Comparison of ENCODE assay signal across 23 cellular contexts in the genomic region with DNA sequence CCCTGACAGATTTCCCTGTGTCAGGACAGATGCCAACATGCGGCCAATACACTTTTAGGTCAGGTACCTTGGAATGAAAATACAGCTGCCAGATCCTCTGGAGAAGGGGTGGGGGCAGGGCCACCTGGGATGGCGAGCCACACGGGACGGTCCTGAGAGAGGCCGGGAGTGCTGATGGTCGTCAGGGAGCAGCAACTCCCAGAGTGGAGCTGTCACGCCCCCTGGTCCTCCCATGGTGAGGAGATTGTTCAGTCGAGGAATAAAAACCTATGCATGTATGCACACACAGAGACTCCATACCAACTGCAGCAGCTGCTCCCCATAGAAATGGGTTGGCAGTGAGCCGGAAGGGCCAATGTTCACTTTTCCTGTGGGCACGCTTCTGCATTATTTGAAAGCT. TPM values are rescaled to one million over a fixed set of nuclear protein-coding genes. Genes with fewer than 3 reads are reported as not detected.
DNase-seq lines count a peak whose midpoint lies in the region; ATAC-seq and TF ChIP-seq lines count a peak whose summit lies in the region.
"Had no signal": no experiment of that assay in that cellular context is flagged by ENCODE, and none has a peak within 500 bp of the region (broad histone marks: within the 10 kb centered on the region; RNA-seq: fewer than 3 reads in every experiment).

No MANE protein-coding gene starts in this region.

- no peak for TF ChIP-seq CTCF in MM.1S (IDR thresholded peaks at IDR 0.05; ENCODE audit: low read length)
- no peak for TF ChIP-seq CTCF in dorsolateral prefrontal cortex (IDR thresholded peaks at IDR 0.05 in 54 of 56, conservative IDR thresholded peaks at IDR 0.05 in 2 of 56; ENCODE audit: low read depth in 1 of 56, partially characterized antibody in 56 of 56)
- no peak for TF ChIP-seq CTCF in smooth muscle cell (IDR thresholded peaks at IDR 0.05; ENCODE audit: borderline replicate concordance, insufficient read depth, poor library complexity, severe bottlenecking)

- H3K79me2 ChIP-seq in MM.1S (ENCODE audit: low read length) (no peaks in the 10 kb centered on the region), smooth muscle cell (ENCODE audit: low read depth) (no peaks in the 10 kb centered on the region)

- H3K4me3 Mint-ChIP-seq in CD4-positive, CD25-positive, alpha-beta regulatory T cell: peak overlapping the region in 2 of 4 donors; percentile 38 to 58
- H3K4me3 Mint-ChIP-seq: activated CD4-positive, alpha-beta T cell treated with anti-CD3 and anti-CD28 coated beads, Interleukin-2, amount 10 ng/mL, durations not matched to agents 7 days and 5 days; activated T-helper 1 cell treated with anti-CD3 and anti-CD28 coated beads, Interleukin-12 subunit alpha, Interleukin-12 subunit beta, Interleukin-2, Interleukin-4 antibody, amounts not matched to agents 30 ng/mL and 10 ng/mL and 1 ng/mL, durations not matched to agents 14 hours and 24 hours and 36 hours; immature natural killer cell had no signal

- WGBS in smooth muscle cell (ENCODE audit: low lambda C conversion rate): 84% methylated on average over 10 of the region's 10 CpGs

- H3K4me2 ChIP-seq in MM.1S (ENCODE audit: low read depth, low read length): peak overlapping the region; percentile 45
- H3K4me2 ChIP-seq in smooth muscle cell: no peak overlapping the region

- peaks cover 12% of the 10 kb centered on the region for H3F3A ChIP-seq in MM.1S (ENCODE audit: insufficient read depth, low read length)
- no peaks in the 10 kb centered on the region for H3F3A ChIP-seq in smooth muscle cell (ENCODE audit: low read depth)

- peak overlapping the region; percentile 76 for H2AFZ ChIP-seq in MM.1S (ENCODE audit: low read length)
- H2AFZ ChIP-seq in smooth muscle cell (ENCODE audit: low read depth): peak overlapping the region; percentile 43

- no peak overlapping the region for H3K4me3 ChIP-seq in CD4-positive, CD25-positive, alpha-beta regulatory T cell (ENCODE audit: low read depth, low read length)
- H3K4me3 ChIP-seq in MM.1S (ENCODE audit: low read length): no peak overlapping the region; the same call in 1 of the 2 replicates
- H3K4me3 ChIP-seq in dorsolateral prefrontal cortex: peak overlapping the region in 9 of 59 donors; percentile 2 to 46 (median 23)
- no peak overlapping the region for H3K4me3 ChIP-seq in smooth muscle cell
- H3K4me3 ChIP-seq: cardiac muscle cell, gastroesophageal sphincter, K562, SK-N-MC, upper lobe of left lung had no signal

- no peak overlapping the region for H3K27ac ChIP-seq in CD4-positive, CD25-positive, alpha-beta regulatory T cell (ENCODE audit: insufficient read depth, low read length, poor library complexity, severe bottlenecking)
- H3K27ac ChIP-seq in MM.1S (ENCODE audit: low read length) (peak overlapping the region; percentile 79), dorsolateral prefrontal cortex (peak overlapping the region; percentile 58 to 98 (median 92)), smooth muscle cell (ENCODE audit: low read depth) (no peak overlapping the region)
- H3K27ac ChIP-seq: cardiac muscle cell, gastroesophageal sphincter, SK-N-MC, upper lobe of left lung had no signal

- intact Hi-C loops in dorsolateral prefrontal cortex (cut with DNase I): loop anchor here (2.0 to 5.0 kb wide), 5 partner anchors 46 to 224 kb away; partner anchors contain the start of genes SECISBP2 (in 1 of the 2) and SEMA4D (in 1 of the 2)
- intact Hi-C loops in Right ventricle myocardium superior (cut with DNase I): no loop called here

- no peaks in the 10 kb centered on the region for H3K27me3 Mint-ChIP-seq in CD4-positive, CD25-positive, alpha-beta regulatory T cell
- H3K27me3 Mint-ChIP-seq: activated CD4-positive, alpha-beta T cell treated with anti-CD3 and anti-CD28 coated beads, Interleukin-2, amount 10 ng/mL, durations not matched to agents 7 days and 5 days had no signal

- H3K27ac Mint-ChIP-seq in CD4-positive, CD25-positive, alpha-beta regulatory T cell: peak overlapping the region; percentile 26 to 52 (median 51)
- H3K27ac Mint-ChIP-seq: activated T-helper 1 cell treated with anti-CD3 and anti-CD28 coated beads, Interleukin-12 subunit alpha, Interleukin-12 subunit beta, Interleukin-2, Interleukin-4 antibody, amounts not matched to agents 30 ng/mL and 10 ng/mL and 1 ng/mL, durations not matched to agents 14 hours and 24 hours and 36 hours had no signal

- H3K9me2 ChIP-seq in MM.1S (replicated peaks; ENCODE audit: insufficient read depth, low read length): no peaks in the 10 kb centered on the region

- peaks cover 0 to 61% (median 13%) of the 10 kb centered on the region in 4 donors for H3K4me1 Mint-ChIP-seq in CD4-positive, CD25-positive, alpha-beta regulatory T cell

- H3K9ac ChIP-seq in MM.1S (ENCODE audit: low read length) (0 out of 2 replicates have a peak overlapping the region, but pooled peaks have one; percentile 11), smooth muscle cell (ENCODE audit: low read depth) (no peak overlapping the region)

- no peak for DNase-seq in CD4-positive, CD25-positive, alpha-beta regulatory T cell
- DNase-seq in MM.1S (no peak), dorsolateral prefrontal cortex (no peak), smooth muscle cell (lab: John Stamatoyannopoulos, UW; ENCODE audit: unreplicated experiment) (no peak), NCI-H2196 treated with DMSO at 0.1 percent for 48 hours (lab: John Stamatoyannopoulos, UW; ENCODE audit: unreplicated experiment) (no peak), Right ventricle myocardium superior (no peak)
- DNase-seq: activated CD4-positive, alpha-beta T cell treated with anti-CD3 and anti-CD28 coated beads, Interleukin-2, amount 10 ng/mL, durations not matched to agents 7 days and 5 days; activated naive CD4-positive, alpha-beta T cell treated with anti-CD3 and anti-CD28 coated beads, Interleukin-2, amount 50 U/mL, for 16 hours; Calu3; dermis blood vessel endothelial cell; DND-41; immature natural killer cell; NCI-H1417 treated with DMSO at 0.1 percent for 48 hours; NCI-H446; NCI-H82; upper lobe of left lung had no signal

- H4K20me1 ChIP-seq in MM.1S (ENCODE audit: insufficient read depth, low read length) (no peaks in the 10 kb centered on the region), smooth muscle cell (ENCODE audit: low read depth) (no peaks in the 10 kb centered on the region)

- peaks cover 0 to 14% (median 2%) of the 10 kb centered on the region in 7 donors for H3K9me3 Mint-ChIP-seq in CD4-positive, CD25-positive, alpha-beta regulatory T cell

- H3K27me3 ChIP-seq in CD4-positive, CD25-positive, alpha-beta regulatory T cell (ENCODE audit: control insufficient read depth, insufficient read depth, low read length): no peaks in the 10 kb centered on the region
- no peaks in the 10 kb centered on the region for H3K27me3 ChIP-seq in MM.1S (replicated peaks; ENCODE audit: insufficient read depth, low read length)
- no peaks in the 10 kb centered on the region for H3K27me3 ChIP-seq in dorsolateral prefrontal cortex
- no peaks in the 10 kb centered on the region for H3K27me3 ChIP-seq in smooth muscle cell (ENCODE audit: low read depth)
- H3K27me3 ChIP-seq: cardiac muscle cell, upper lobe of left lung had no signal

- H3K4me1 ChIP-seq in CD4-positive, CD25-positive, alpha-beta regulatory T cell (ENCODE audit: control insufficient read depth, insufficient read depth, low read length, poor library complexity, severe bottlenecking): peaks cover 26% of the 10 kb centered on the region
- H3K4me1 ChIP-seq in MM.1S (ENCODE audit: low read length) (peaks cover 37% of the 10 kb centered on the region), smooth muscle cell (ENCODE audit: low read depth) (peaks cover 5% of the 10 kb centered on the region)
- H3K4me1 ChIP-seq: gastroesophageal sphincter, upper lobe of left lung had no signal

- peaks cover 3 to 13% of the 10 kb centered on the region in 2 experiments for H3K9me3 ChIP-seq in CD4-positive, CD25-positive, alpha-beta regulatory T cell (ENCODE audit: control insufficient read depth in 2 of 2, low read length in 2 of 2)
- H3K9me3 ChIP-seq in MM.1S (replicated peaks; ENCODE audit: insufficient read depth, low read length): no peaks in the 10 kb centered on the region
- peaks cover 3% of the 10 kb centered on the region for H3K9me3 ChIP-seq in smooth muscle cell (replicated peaks; ENCODE audit: low read depth)

- no peaks in the 10 kb centered on the region for H3K36me3 ChIP-seq in CD4-positive, CD25-positive, alpha-beta regulatory T cell (ENCODE audit: control insufficient read depth, insufficient read depth, low read length)
- H3K36me3 ChIP-seq in MM.1S (replicated peaks; ENCODE audit: insufficient read depth, low read length) (no peaks in the 10 kb centered on the region), smooth muscle cell (ENCODE audit: low read depth) (no peaks in the 10 kb centered on the region)
- H3K36me3 ChIP-seq: cardiac muscle cell, gastroesophageal sphincter, upper lobe of left lung had no signal

- H3K36me3 Mint-ChIP-seq in CD4-positive, CD25-positive, alpha-beta regulatory T cell: peaks cover 6% of the 10 kb centered on the region

- no peak for ATAC-seq in CD4-positive, CD25-positive, alpha-beta regulatory T cell (ENCODE audit: low read depth in 2 of 2)
- ATAC-seq in esophagus mucosa (no peak), Right ventricle myocardium superior (ENCODE audit: poor library complexity) (no peak)
- ATAC-seq: gastroesophageal sphincter, K562, left lobe of liver had no signal

RNA-seq across cellular contexts. Expression of gene SEMA4D, which starts 45.1 kb away (rescaled TPM):
- total RNA-seq in CD4-positive, CD25-positive, alpha-beta regulatory T cell: 480 TPM
- 100 to 1,000 TPM in 1 of 4 donors, 10 to 100 TPM in 3; 67.5 to 108 (median 90.2) TPM for polyA plus RNA-seq in CD4-positive, CD25-positive, alpha-beta regulatory T cell
- total RNA-seq in dorsolateral prefrontal cortex (100 to 1,000 TPM in 116 of 120 experiments, 10 to 100 TPM in 4; 90.5 to 697 (median 192) TPM), smooth muscle cell (2.4 and 2.7 TPM in 2 replicates), esophagus mucosa (30.4 TPM), Right ventricle myocardium superior (18.7 TPM)
- 0.63 and 3.4 TPM in 2 replicates for polyA plus RNA-seq in smooth muscle cell

Comparison
In these comparisons a context has a peak if more than half of its experiments do, and no peak if none do; other contexts are left out.
1. H3K27ac ChIP-seq: peak in MM.1S (single experiment) and dorsolateral prefrontal cortex (59 of 59); none in CD4-positive, CD25-positive, alpha-beta regulatory T cell (single experiment) and smooth muscle cell (single experiment).